In the genomic region with DNA sequence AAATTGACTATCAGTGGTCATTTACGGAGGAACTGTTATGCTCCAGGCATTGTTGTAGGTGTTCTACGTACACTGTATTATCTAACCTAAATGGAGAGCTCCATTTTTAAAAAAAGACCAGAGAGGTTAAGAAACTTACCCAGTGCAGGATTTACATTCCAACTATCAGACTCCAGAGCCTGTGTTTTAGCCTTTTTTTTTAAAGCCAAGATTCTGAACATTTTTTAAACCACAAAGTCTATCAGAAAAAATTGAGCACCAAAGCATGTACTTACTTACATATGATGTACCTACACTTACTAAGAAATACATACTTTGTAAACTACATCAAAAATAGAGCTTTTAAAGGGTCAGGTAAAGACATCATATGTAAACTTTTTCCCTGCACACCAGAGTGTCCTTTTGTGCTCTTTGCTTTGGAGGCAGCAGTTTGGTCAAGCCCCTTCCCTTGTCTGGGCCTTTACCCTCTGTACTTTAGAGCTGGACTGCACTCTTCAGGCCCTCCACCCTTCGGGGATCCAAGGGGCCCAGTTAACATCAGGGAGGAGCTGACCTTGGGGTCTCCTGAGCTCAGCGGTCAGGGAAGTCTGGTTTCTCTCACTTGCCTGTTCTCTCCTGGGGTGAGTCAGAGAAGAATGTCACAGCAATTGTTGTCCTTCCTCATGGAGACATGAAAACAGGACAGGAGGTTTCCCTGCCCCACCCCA, we compare ENCODE assay signal across 1 cellular context.
TF ChIP-seq lines count a peak whose summit lies in the region.

No MANE protein-coding gene starts in this region.

TF ChIP-seq in SK-N-SH treated with all-trans-retinoic acid at 6 μM for 48 hours, 23 proteins besides CTCF, POLR2A, EP300 and RAD21 (continued from another document):
- TF ChIP-seq, protein P1, sequence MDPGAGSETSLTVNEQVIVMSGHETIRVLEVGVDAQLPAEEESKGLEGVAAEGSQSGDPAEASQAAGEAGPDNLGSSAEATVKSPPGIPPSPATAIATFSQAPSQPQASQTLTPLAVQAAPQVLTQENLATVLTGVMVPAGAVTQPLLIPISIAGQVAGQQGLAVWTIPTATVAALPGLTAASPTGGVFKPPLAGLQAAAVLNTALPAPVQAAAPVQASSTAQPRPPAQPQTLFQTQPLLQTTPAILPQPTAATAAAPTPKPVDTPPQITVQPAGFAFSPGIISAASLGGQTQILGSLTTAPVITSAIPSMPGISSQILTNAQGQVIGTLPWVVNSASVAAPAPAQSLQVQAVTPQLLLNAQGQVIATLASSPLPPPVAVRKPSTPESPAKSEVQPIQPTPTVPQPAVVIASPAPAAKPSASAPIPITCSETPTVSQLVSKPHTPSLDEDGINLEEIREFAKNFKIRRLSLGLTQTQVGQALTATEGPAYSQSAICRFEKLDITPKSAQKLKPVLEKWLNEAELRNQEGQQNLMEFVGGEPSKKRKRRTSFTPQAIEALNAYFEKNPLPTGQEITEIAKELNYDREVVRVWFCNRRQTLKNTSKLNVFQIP (CRISPR knock-in tag; IDR thresholded peaks at IDR 0.05; ENCODE audit: borderline replicate concordance, low read depth), result no peak
- TF ChIP-seq SNAI2 (CRISPR knock-in tag; IDR thresholded peaks at IDR 0.05) (no peak), BACH2 (CRISPR knock-in tag; IDR thresholded peaks at IDR 0.05; ENCODE audit: borderline replicate concordance) (no peak), GLIS3 (CRISPR knock-in tag; IDR thresholded peaks at IDR 0.05) (no peak), OSR1 (CRISPR knock-in tag; IDR thresholded peaks at IDR 0.05) (no peak), ZNF70 (CRISPR knock-in tag; IDR thresholded peaks at IDR 0.05) (no peak), ZFP30 (CRISPR knock-in tag; IDR thresholded peaks at IDR 0.05) (no peak), ZNF8 (CRISPR knock-in tag; IDR thresholded peaks at IDR 0.05) (no peak)
